In genomic region chr6:41055149-41055548, GRCh38 we compare ENCODE assay signal across 15 cellular contexts.
DNase-seq lines count a peak whose midpoint lies in the region; ATAC-seq lines count a peak whose summit lies in the region.
"Had no signal": no experiment of that assay in that cellular context is flagged by ENCODE, and none has a peak within 500 bp of the region (broad histone marks: within the 10 kb centered on the region; RNA-seq: fewer than 3 reads in every experiment).

No MANE protein-coding gene starts in this region.

- ATAC-seq in HG03469 (IDR thresholded peaks at IDR 0.05; ENCODE audit: unreplicated experiment) = no peak
- ATAC-seq in HG03039 (IDR thresholded peaks at IDR 0.05; ENCODE audit: unreplicated experiment) = no peak
- no peak for ATAC-seq in HG03342 (IDR thresholded peaks at IDR 0.05; ENCODE audit: unreplicated experiment)
- ATAC-seq: activated T-cell treated with anti-CD3 and anti-CD28 coated beads, Interleukin-2, amount 50 U/mL, for 72 hours; foreskin keratinocyte; stimulated activated naive CD8-positive, alpha-beta T cell treated with anti-CD3 and anti-CD28 coated beads, Interleukin-15, Interleukin-2, amounts not matched to agents 100 U/mL and 50 U/mL, for 24 hours had no signal

- peak; percentile 33 for DNase-seq in COLO668 (lab: John Stamatoyannopoulos, UW; ENCODE audit: unreplicated experiment)
- peak; percentile 19 for DNase-seq in NCI-H1092 (lab: John Stamatoyannopoulos, UW)
- peak; percentile 52 for DNase-seq in SHP77 treated with DMSO at 0.1 percent for 48 hours (lab: John Stamatoyannopoulos, UW)
- peak; percentile 24 for DNase-seq in left kidney (ENCODE audit: low read depth, low spot score)
- DNase-seq in activated CD4-positive, alpha-beta T cell treated with anti-CD3 and anti-CD28 coated beads for 48 hours = no peak
- DNase-seq: activated CD4-positive, alpha-beta memory T cell treated with anti-CD3 and anti-CD28 coated beads for 36 hours; activated T-cell treated with anti-CD3 and anti-CD28 coated beads, Interleukin-2, amount 50 U/mL, for 72 hours; caudate nucleus; foreskin keratinocyte; NCI-H526 treated with DMSO at 0.1 percent for 48 hours; stimulated activated naive CD8-positive, alpha-beta T cell treated with anti-CD3 and anti-CD28 coated beads, Interleukin-15, Interleukin-2, amounts not matched to agents 100 U/mL and 50 U/mL, for 24 hours; uterus had no signal
